8 cellular contexts compared by ENCODE assay signal in genomic region chr13:62512194-62513141, GRCh38.
DNase-seq lines count a peak whose midpoint lies in the region; ATAC-seq, FAIRE-seq and TF ChIP-seq lines count a peak whose summit lies in the region.

No MANE protein-coding gene starts in this region.

- H3K9ac ChIP-seq in OCI-LY3 (ENCODE audit: low read length) (peak overlapping the region; percentile 46; the same call in 1 of the 2 replicates), endothelial cell of umbilical vein (replicated peaks; ENCODE audit: extremely low read depth, insufficient read depth, low read length) (no peak overlapping the region)

- H3K4me3 Mint-ChIP-seq in activated CD4-positive, alpha-beta T cell treated with anti-CD3 and anti-CD28 coated beads for 36 hours, result no peak overlapping the region
- no peak overlapping the region for H3K4me3 Mint-ChIP-seq in activated T-helper 2 cell treated with anti-CD3 and anti-CD28 coated beads, Interferon-gamma antibody, Interleukin-2, Interleukin-4, amounts not matched to agents 10 μg/mL and 5 μg/mL and 100 μg/mL, durations not matched to agents 14 hours and 24 hours and 36 hours (ENCODE audit: low read depth)

- dilution Hi-C loops in endothelial cell of umbilical vein (cut with MboI; ENCODE audit: extremely low pct_ligation_motif_present, low sequenced_read_pairs), result no loop called here

- no peaks in the 10 kb centered on the region for H3K36me3 Mint-ChIP-seq in activated CD4-positive, alpha-beta T cell treated with anti-CD3 and anti-CD28 coated beads for 36 hours (ENCODE audit: low read depth)
- no peaks in the 10 kb centered on the region for H3K36me3 Mint-ChIP-seq in activated T-helper 2 cell treated with anti-CD3 and anti-CD28 coated beads, Interferon-gamma antibody, Interleukin-2, Interleukin-4, amounts not matched to agents 10 μg/mL and 5 μg/mL and 100 μg/mL, durations not matched to agents 14 hours and 24 hours and 36 hours (ENCODE audit: low read depth)

- POLR2A ChIA-PET in activated CD4-positive, alpha-beta T cell treated with anti-CD3 and anti-CD28 coated beads for 36 hours (lab: Charles Lee), result interaction anchor here (0.6 kb wide), 1 partner anchor 1395 kb away, joined by 4 read pairs; no protein-coding TSS in a partner anchor
- POLR2A ChIA-PET in endothelial cell of umbilical vein (lab: Charles Lee), result no interaction called here

- TF ChIP-seq POLR2A in endothelial cell of umbilical vein (IDR thresholded peaks at IDR 0.05; ENCODE audit: low read depth, low read length), result no peak

- H3K9me1 ChIP-seq in endothelial cell of umbilical vein (replicated peaks; ENCODE audit: control insufficient read depth, extremely low read depth, insufficient read depth, low read length), result no peaks in the 10 kb centered on the region

- no peaks in the 10 kb centered on the region for H3K36me3 ChIP-seq in OCI-LY3 (replicated peaks; ENCODE audit: low read depth, low read length)
- H3K36me3 ChIP-seq in endothelial cell of umbilical vein (ENCODE audit: control insufficient read depth in 2 of 2, extremely low read depth in 1 of 2, insufficient read depth in 2 of 2, low read length in 2 of 2), result no peaks in the 10 kb centered on the region
- H3K36me3 ChIP-seq in osteoblast (ENCODE audit: insufficient read depth, low read length), result no peaks in the 10 kb centered on the region

- no peak overlapping the region for H3K27ac Mint-ChIP-seq in activated CD4-positive, alpha-beta T cell treated with anti-CD3 and anti-CD28 coated beads for 36 hours
- no peak overlapping the region for H3K27ac Mint-ChIP-seq in activated T-helper 2 cell treated with anti-CD3 and anti-CD28 coated beads, Interferon-gamma antibody, Interleukin-2, Interleukin-4, amounts not matched to agents 10 μg/mL and 5 μg/mL and 100 μg/mL, durations not matched to agents 14 hours and 24 hours and 36 hours

- no peak overlapping the region for H3K27ac ChIP-seq in OCI-LY3 (ENCODE audit: low read length)
- no peak overlapping the region for H3K27ac ChIP-seq in endothelial cell of umbilical vein (ENCODE audit: insufficient read depth, low read depth, low read length)
- H3K27ac ChIP-seq in osteoblast (ENCODE audit: low read depth, low read length), result no peak overlapping the region

- intact Hi-C loops in activated CD4-positive, alpha-beta T cell treated with anti-CD3 and anti-CD28 coated beads for 36 hours (cut with DNase I, micrococcal nuclease), result no loop called here
- intact Hi-C loops in endothelial cell of umbilical vein (cut with micrococcal nuclease), result no loop called here
- intact Hi-C loops in activated T-helper 2 cell treated with anti-CD3 and anti-CD28 coated beads, Interferon-gamma antibody, Interleukin-2, Interleukin-4, amounts not matched to agents 10 μg/mL and 5 μg/mL and 100 μg/mL, durations not matched to agents 14 hours and 24 hours and 36 hours (cut with micrococcal nuclease), result loop anchor here (10.0 kb wide), 1 partner anchor 62 kb away; no protein-coding TSS in a partner anchor

- TF ChIP-seq CTCF in OCI-LY3 (IDR thresholded peaks at IDR 0.05; ENCODE audit: low read depth, low read length) (peak; percentile 91), endothelial cell of umbilical vein (IDR thresholded peaks at IDR 0.05; ENCODE audit: extremely low read depth in 1 of 2, insufficient read depth in 1 of 2, low read depth in 1 of 2, low read length in 2 of 2) (peak; percentile 41 to 62), osteoblast (IDR thresholded peaks at IDR 0.05; ENCODE audit: extremely low read depth, low read depth, low read length) (peak; percentile 32)

- DNase-seq in activated CD4-positive, alpha-beta T cell treated with anti-CD3 and anti-CD28 coated beads for 36 hours, result peak; percentile 48
- DNase-seq in activated CD4-positive, alpha-beta T cell treated with anti-CD3 and anti-CD28 coated beads, Interleukin-2, amount 50 U/mL, for 4 hours, result no peak
- DNase-seq in endothelial cell of umbilical vein (ENCODE audit: low read depth, low spot score) (peak; percentile 9), osteoblast (ENCODE audit: insufficient read length, low spot score, missing footprints) (peak; percentile 26)
- no peak for DNase-seq in activated T-helper 2 cell treated with anti-CD3 and anti-CD28 coated beads, Interferon-gamma antibody, Interleukin-2, Interleukin-4, amounts not matched to agents 10 μg/mL and 5 μg/mL and 100 μg/mL, durations not matched to agents 14 hours and 24 hours and 36 hours (ENCODE audit: low spot score)

- BruUV-seq in endothelial cell of umbilical vein (replicated peaks; lab: Mats Ljungman, UMichigan), result no TSS peak

- peak; percentile 74 for ATAC-seq in activated CD4-positive, alpha-beta T cell treated with anti-CD3 and anti-CD28 coated beads for 36 hours
- ATAC-seq in GM21381 (IDR thresholded peaks at IDR 0.05; ENCODE audit: unreplicated experiment) (peak; percentile 93), HG03457 (IDR thresholded peaks at IDR 0.05; ENCODE audit: unreplicated experiment) (peak; percentile 92)

- CTCF ChIA-PET in activated CD4-positive, alpha-beta T cell treated with anti-CD3 and anti-CD28 coated beads for 36 hours (lab: Charles Lee), result interaction anchor here (1.4 kb wide), 1 partner anchor 10 kb away, joined by 5 read pairs; no protein-coding TSS in a partner anchor
- CTCF ChIA-PET in endothelial cell of umbilical vein (lab: Charles Lee), result interaction anchor here (0.6 to 0.9 kb wide), 2 partner anchors 10 to 16 kb away, joined by 3 read pairs; no protein-coding TSS in a partner anchor

- peak overlapping the region; percentile 68 for H3K4me3 ChIP-seq in OCI-LY3 (ENCODE audit: low read length)
- no peak overlapping the region for H3K4me3 ChIP-seq in endothelial cell of umbilical vein (replicated peaks in 1 of 3; ENCODE audit: insufficient read depth in 1 of 3, low read depth in 1 of 3, low read length in 3 of 3)
- H3K4me3 ChIP-seq in osteoblast (ENCODE audit: insufficient read depth, low read length), result no peak overlapping the region

- H3K79me2 ChIP-seq in OCI-LY3 (ENCODE audit: low read length) (no peaks in the 10 kb centered on the region), endothelial cell of umbilical vein (ENCODE audit: control insufficient read depth, insufficient read depth, low read length) (no peaks in the 10 kb centered on the region), osteoblast (ENCODE audit: insufficient read depth, low read length) (no peaks in the 10 kb centered on the region)

- H3K4me1 ChIP-seq in OCI-LY3 (ENCODE audit: low read length) (peaks cover 23% of the 10 kb centered on the region), endothelial cell of umbilical vein (ENCODE audit: control insufficient read depth, extremely low read depth, insufficient read depth, low read length) (no peaks in the 10 kb centered on the region), osteoblast (ENCODE audit: insufficient read depth, low read length) (no peaks in the 10 kb centered on the region)

- FAIRE-seq in endothelial cell of umbilical vein (lab: Jason Lieb, UNC), result no peak

- H3K4me1 Mint-ChIP-seq in activated CD4-positive, alpha-beta T cell treated with anti-CD3 and anti-CD28 coated beads for 36 hours, result no peaks in the 10 kb centered on the region
- no peaks in the 10 kb centered on the region for H3K4me1 Mint-ChIP-seq in activated T-helper 2 cell treated with anti-CD3 and anti-CD28 coated beads, Interferon-gamma antibody, Interleukin-2, Interleukin-4, amounts not matched to agents 10 μg/mL and 5 μg/mL and 100 μg/mL, durations not matched to agents 14 hours and 24 hours and 36 hours (ENCODE audit: low read depth)

- peak overlapping the region; percentile 96 for H2AFZ ChIP-seq in OCI-LY3 (ENCODE audit: low read depth, low read length)
- H2AFZ ChIP-seq in endothelial cell of umbilical vein (ENCODE audit: low read depth, low read length), result no peak overlapping the region
- H2AFZ ChIP-seq in osteoblast (ENCODE audit: low read length), result peak overlapping the region; percentile 65

- H3K27me3 ChIP-seq in OCI-LY3 (ENCODE audit: low read depth, low read length) (no peaks in the 10 kb centered on the region), endothelial cell of umbilical vein (ENCODE audit: control insufficient read depth in 2 of 2, insufficient read depth in 2 of 2, low read length in 2 of 2) (no peaks in the 10 kb centered on the region), osteoblast (ENCODE audit: insufficient read depth, low read length) (no peaks in the 10 kb centered on the region)

- H3K9me3 Mint-ChIP-seq in activated CD4-positive, alpha-beta T cell treated with anti-CD3 and anti-CD28 coated beads for 36 hours (ENCODE audit: low read depth), result no peaks in the 10 kb centered on the region
- H3K9me3 Mint-ChIP-seq in activated T-helper 2 cell treated with anti-CD3 and anti-CD28 coated beads, Interferon-gamma antibody, Interleukin-2, Interleukin-4, amounts not matched to agents 10 μg/mL and 5 μg/mL and 100 μg/mL, durations not matched to agents 14 hours and 24 hours and 36 hours, result no peaks in the 10 kb centered on the region

- H3K4me2 ChIP-seq in OCI-LY3 (ENCODE audit: low read length) (peak overlapping the region; percentile 86), endothelial cell of umbilical vein (ENCODE audit: insufficient read depth, low read length) (no peak overlapping the region), osteoblast (ENCODE audit: insufficient read depth, low read length) (no peak overlapping the region)

- H4K20me1 ChIP-seq in OCI-LY3 (ENCODE audit: insufficient read depth, low read length) (no peaks in the 10 kb centered on the region), endothelial cell of umbilical vein (replicated peaks; ENCODE audit: control insufficient read depth, extremely low read depth, insufficient read depth, low read length) (no peaks in the 10 kb centered on the region), osteoblast (ENCODE audit: insufficient read depth, low read length) (no peaks in the 10 kb centered on the region)

- H3K9me3 ChIP-seq in OCI-LY3 (ENCODE audit: insufficient read depth, low read length), result no peaks in the 10 kb centered on the region
- H3K9me3 ChIP-seq in endothelial cell of umbilical vein (replicated peaks; ENCODE audit: control insufficient read depth, insufficient read depth, low read length), result no peaks in the 10 kb centered on the region
- H3K9me3 ChIP-seq in osteoblast (ENCODE audit: low read depth, low read length), result no peaks in the 10 kb centered on the region

- no peaks in the 10 kb centered on the region for H3K27me3 Mint-ChIP-seq in activated CD4-positive, alpha-beta T cell treated with anti-CD3 and anti-CD28 coated beads for 36 hours
- no peaks in the 10 kb centered on the region for H3K27me3 Mint-ChIP-seq in activated T-helper 2 cell treated with anti-CD3 and anti-CD28 coated beads, Interferon-gamma antibody, Interleukin-2, Interleukin-4, amounts not matched to agents 10 μg/mL and 5 μg/mL and 100 μg/mL, durations not matched to agents 14 hours and 24 hours and 36 hours (ENCODE audit: low read depth)

TF ChIP-seq in endothelial cell of umbilical vein, 7 proteins besides CTCF, POLR2A, EP300 and RAD21 (continues in another document):
- TF ChIP-seq FOS (IDR thresholded peaks at IDR 0.05; ENCODE audit: borderline replicate concordance, insufficient read depth, low read length) (no peak), MAX (IDR thresholded peaks at IDR 0.05; ENCODE audit: insufficient read depth, insufficient read length) (no peak), GATA2 (IDR thresholded peaks at IDR 0.05; ENCODE audit: insufficient read depth, insufficient read length, low read depth, low read length) (no peak)

Comparison
In these comparisons a context has a peak if more than half of its experiments do, and no peak if none do; other contexts are left out.
1. DNase-seq: peak in activated CD4-positive, alpha-beta T cell treated with anti-CD3 and anti-CD28 coated beads for 36 hours (single experiment), endothelial cell of umbilical vein (single experiment) and osteoblast (single experiment); none in activated CD4-positive, alpha-beta T cell treated with anti-CD3 and anti-CD28 coated beads, Interleukin-2, amount 50 U/mL, for 4 hours (0 of 2) and activated T-helper 2 cell treated with anti-CD3 and anti-CD28 coated beads, Interferon-gamma antibody, Interleukin-2, Interleukin-4, amounts not matched to agents 10 μg/mL and 5 μg/mL and 100 μg/mL, durations not matched to agents 14 hours and 24 hours and 36 hours (single experiment).
2. CTCF ChIP-seq: peak in every context shown above with its lines; median percentile 91 in OCI-LY3; 52 in endothelial cell of umbilical vein; 32 in osteoblast.
3. Peak in every context shown above with its lines, with median percentiles within 50 percentile points of each other: ATAC-seq.